In genomic region chrX:57925806-57926205, GRCh38 we compare ENCODE assay signal across 28 cellular contexts. TPM values are rescaled to one million over a fixed set of nuclear protein-coding genes. Genes with fewer than 3 reads are reported as not detected.
"Had no signal": no experiment of that assay in that cellular context is flagged by ENCODE, and none has a peak within 500 bp of the region (broad histone marks: within the 10 kb centered on the region; RNA-seq: fewer than 3 reads in every experiment).

No MANE protein-coding gene starts in this region.

- H3K27me3 ChIP-seq: left lung, pancreas, spleen, tibial nerve, uterus had no signal

- H3K4me1 Mint-ChIP-seq: naive thymus-derived CD8-positive, alpha-beta T cell; nephron; neural crest cell; stimulated activated naive CD8-positive, alpha-beta T cell treated with anti-CD3 and anti-CD28 coated beads, Interleukin-15, amount 100 ng/mL, for 72 hours had no signal

- DNase-seq: hippocampal formation; kidney; left colon; left lung; lower lobe of right lung; mammary epithelial cell; mesenchymal stem cell; naive thymus-derived CD8-positive, alpha-beta T cell; nucleus accumbens; pancreas; posterior cingulate gyrus; retina; right cardiac atrium; small intestine; spleen; stimulated activated CD4-positive, alpha-beta T cell treated with anti-CD3 and anti-CD28 coated beads, Interleukin-4, amount 100 ng/mL, for 24 hours; stimulated activated naive CD4-positive, alpha-beta T cell treated with Interleukin-2 at 50 U/mL for 16 hours; stimulated activated naive CD8-positive, alpha-beta T cell treated with anti-CD3 and anti-CD28 coated beads, Interleukin-15, amount 100 ng/mL, for 72 hours; substantia nigra; uterus had no signal

- H3K4me3 ChIP-seq: left lung, lower lobe of right lung, pancreas, prostate gland, spleen, tibial nerve, uterus had no signal

- H3K27ac Mint-ChIP-seq: nephron; stimulated activated memory B cell treated with anti-CD40 and anti-IgM and Interleukin-4, amounts not matched to agents 10 μg/mL and 1 μg/mL and 100 μg/mL, for 72 hours; stimulated activated naive CD8-positive, alpha-beta T cell treated with anti-CD3 and anti-CD28 coated beads, Interleukin-15, amount 100 ng/mL, for 72 hours; type B pancreatic cell had no signal

- H3K27me3 Mint-ChIP-seq: naive thymus-derived CD8-positive, alpha-beta T cell; stimulated activated memory B cell treated with anti-CD40 and anti-IgM and Interleukin-4, amounts not matched to agents 10 μg/mL and 1 μg/mL and 100 μg/mL, for 72 hours; stimulated activated naive CD8-positive, alpha-beta T cell treated with anti-CD3 and anti-CD28 coated beads, Interleukin-15, amount 100 ng/mL, for 72 hours; type B pancreatic cell had no signal

- H3K36me3 ChIP-seq: left lung, lower lobe of right lung, pancreas, prostate gland, spleen, tibial nerve, uterus had no signal

- H3K4me3 Mint-ChIP-seq: naive thymus-derived CD8-positive, alpha-beta T cell; nephron; neural crest cell; stimulated activated memory B cell treated with anti-CD40 and anti-IgM and Interleukin-4, amounts not matched to agents 10 μg/mL and 1 μg/mL and 100 μg/mL, for 72 hours; stimulated activated naive CD8-positive, alpha-beta T cell treated with anti-CD3 and anti-CD28 coated beads, Interleukin-15, amount 100 ng/mL, for 72 hours; type B pancreatic cell had no signal

- H3K36me3 Mint-ChIP-seq: naive thymus-derived CD8-positive, alpha-beta T cell; stimulated activated memory B cell treated with anti-CD40 and anti-IgM and Interleukin-4, amounts not matched to agents 10 μg/mL and 1 μg/mL and 100 μg/mL, for 72 hours; type B pancreatic cell had no signal

- ATAC-seq: left colon; left lung; lower lobe of right lung; naive thymus-derived CD8-positive, alpha-beta T cell; pancreas; right cardiac atrium; sciatic nerve; stimulated activated memory B cell treated with anti-CD40 and anti-IgM and Interleukin-4, amounts not matched to agents 10 μg/mL and 1 μg/mL and 100 μg/mL, for 72 hours; stimulated activated naive CD8-positive, alpha-beta T cell treated with anti-CD3 and anti-CD28 coated beads, Interleukin-15, amount 100 ng/mL, for 72 hours had no signal

- FAIRE-seq: islet of Langerhans, kidney, pancreas, small intestine had no signal

- H3K9me3 Mint-ChIP-seq: naive thymus-derived CD8-positive, alpha-beta T cell; stimulated activated memory B cell treated with anti-CD40 and anti-IgM and Interleukin-4, amounts not matched to agents 10 μg/mL and 1 μg/mL and 100 μg/mL, for 72 hours; stimulated activated naive CD8-positive, alpha-beta T cell treated with anti-CD3 and anti-CD28 coated beads, Interleukin-15, amount 100 ng/mL, for 72 hours had no signal

RNA-seq across cellular contexts. Expression of gene ZXDA, which starts 15.5 kb away (rescaled TPM):
- total RNA-seq: neural crest cell had no signal
